13 cellular contexts compared by ENCODE assay signal in genomic region chr15:95864467-95864886, GRCh38.
A peak's percentile ranks its signal among the peaks of the same experiment; 100 is the strongest.
DNase-seq lines count a peak whose midpoint lies in the region; ATAC-seq lines count a peak whose summit lies in the region.
"Had no signal": no experiment of that assay in that cellular context is flagged by ENCODE, and none has a peak within 500 bp of the region (broad histone marks: within the 10 kb centered on the region; RNA-seq: fewer than 3 reads in every experiment).

No MANE protein-coding gene starts in this region.

- peaks cover 9% of the 10 kb centered on the region for H3K4me1 ChIP-seq in CD8-positive, alpha-beta memory T cell (ENCODE audit: insufficient read depth, low read length)
- H3K4me1 ChIP-seq: testis had no signal

- no peaks in the 10 kb centered on the region for H3K27me3 Mint-ChIP-seq in CD8-positive, alpha-beta memory T cell

- H3K9me3 ChIP-seq in CD8-positive, alpha-beta memory T cell (ENCODE audit: low read length) = no peaks in the 10 kb centered on the region
- H3K9me3 ChIP-seq: testis had no signal

- peak in 3 of 5 donors; percentile 7 to 53 (median 53) for DNase-seq in CD8-positive, alpha-beta memory T cell
- DNase-seq in NCI-H345 treated with DMSO at 0.1 percent for 48 hours (lab: John Stamatoyannopoulos, UW; ENCODE audit: unreplicated experiment) (peak; percentile 37), EL (no peak), ACHN (no peak), NCI-H128 (lab: John Stamatoyannopoulos, UW; ENCODE audit: unreplicated experiment) (no peak)
- DNase-seq: activated CD8-positive, alpha-beta memory T cell treated with anti-CD3 and anti-CD28 coated beads, Interleukin-2, amount 50 U/mL, for 48 hours; hypothalamus; mammary epithelial cell; T1000; testis had no signal

- in situ Hi-C loops in ACHN (cut with HindIII; ENCODE audit: low pct_ligation_motif_present, low pct_unique_long_range_greater_than_20kb, low sequenced_read_pairs) = no loop called here

- ATAC-seq in GM19035 (IDR thresholded peaks at IDR 0.05; ENCODE audit: unreplicated experiment) = peak; percentile 61
- ATAC-seq in HG02885 (IDR thresholded peaks at IDR 0.05; ENCODE audit: poor library complexity, unreplicated experiment) = peak; percentile 39
- no peak for ATAC-seq in GM21447 (IDR thresholded peaks at IDR 0.05; ENCODE audit: unreplicated experiment)

- peaks cover 42 to 61% (median 50%) of the 10 kb centered on the region in 3 donors for H3K4me1 Mint-ChIP-seq in CD8-positive, alpha-beta memory T cell

- CTCF ChIA-PET in CD8-positive, alpha-beta memory T cell (lab: Charles Lee) = interaction anchor here (0.9 to 1.0 kb wide), 2 partner anchors 10 to 26 kb away, joined by 3 to 4 read pairs; no protein-coding TSS in a partner anchor

- no peak overlapping the region for H3K27ac ChIP-seq in CD8-positive, alpha-beta memory T cell (ENCODE audit: low read depth, low read length)
- H3K27ac ChIP-seq: testis had no signal

- H3K9me3 Mint-ChIP-seq in CD8-positive, alpha-beta memory T cell = peaks cover 0 to 2% (median 0%) of the 10 kb centered on the region in 5 donors

- POLR2A ChIA-PET in CD8-positive, alpha-beta memory T cell (lab: Charles Lee) = no interaction called here

- H3K27ac Mint-ChIP-seq in CD8-positive, alpha-beta memory T cell = peak overlapping the region in 6 of 8 donors; percentile 11 to 87 (median 76)

- no peaks in the 10 kb centered on the region for H3K36me3 ChIP-seq in CD8-positive, alpha-beta memory T cell (ENCODE audit: insufficient read depth, low read length)

- H3K4me3 ChIP-seq in CD8-positive, alpha-beta memory T cell (ENCODE audit: low read length) = no peak overlapping the region
- H3K4me3 ChIP-seq: testis had no signal

- no peaks in the 10 kb centered on the region for H3K36me3 Mint-ChIP-seq in CD8-positive, alpha-beta memory T cell

- no peaks in the 10 kb centered on the region for H3K27me3 ChIP-seq in CD8-positive, alpha-beta memory T cell (ENCODE audit: insufficient read depth, low read length, poor library complexity, severe bottlenecking)
- H3K27me3 ChIP-seq: testis had no signal

- peak overlapping the region in 6 of 7 donors; percentile 15 to 47 (median 42) for H3K4me3 Mint-ChIP-seq in CD8-positive, alpha-beta memory T cell

Comparison
In these comparisons a context has a peak if more than half of its experiments do, and no peak if none do; other contexts are left out.
1. DNase-seq: peak in CD8-positive, alpha-beta memory T cell (3 of 5) and NCI-H345 treated with DMSO at 0.1 percent for 48 hours (single experiment); none in EL (single experiment), ACHN (single experiment) and NCI-H128 (single experiment).